ENCODE assay signal across 22 cellular contexts in the genomic region with DNA sequence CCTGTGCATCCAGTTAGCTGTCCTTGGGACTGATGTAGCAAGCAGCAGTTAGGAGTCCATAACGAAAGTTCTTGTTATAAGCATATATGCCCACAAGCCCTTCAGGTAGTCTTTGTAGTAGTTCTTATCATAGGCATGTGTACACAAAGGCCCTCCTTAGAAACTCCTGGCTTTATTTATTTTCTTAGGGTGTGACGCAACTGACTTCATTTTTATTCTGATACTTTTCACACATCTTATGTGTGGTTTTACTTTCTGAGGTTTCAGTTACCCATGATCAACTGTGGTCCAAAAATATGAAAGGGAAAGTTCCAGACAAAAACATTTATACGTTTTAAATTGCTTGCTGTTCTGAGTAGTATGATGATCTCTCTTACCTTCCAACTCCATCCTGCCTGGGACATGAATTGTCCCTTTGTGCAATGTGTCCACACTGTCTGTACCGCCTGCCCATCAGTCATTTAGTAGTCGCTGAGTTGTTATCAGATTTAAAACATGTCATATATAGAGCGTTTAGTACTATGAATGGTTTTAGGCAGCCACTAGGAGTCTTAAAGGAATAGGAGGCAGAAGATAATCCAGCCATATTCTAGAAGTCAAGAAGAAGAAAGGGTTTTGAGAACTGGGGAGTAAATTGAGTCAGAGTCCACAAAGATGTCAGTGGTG. TPM values are rescaled to one million over a fixed set of nuclear protein-coding genes. Genes with fewer than 3 reads are reported as not detected.
DNase-seq lines count a peak whose midpoint lies in the region; ATAC-seq and TF ChIP-seq lines count a peak whose summit lies in the region.
"Had no signal": no experiment of that assay in that cellular context is flagged by ENCODE, and none has a peak within 500 bp of the region (broad histone marks: within the 10 kb centered on the region; RNA-seq: fewer than 3 reads in every experiment).

No MANE protein-coding gene starts in this region.

- peak; percentile 59 for ATAC-seq in GM18861 (IDR thresholded peaks at IDR 0.05; ENCODE audit: unreplicated experiment)
- ATAC-seq in GM21381 (IDR thresholded peaks at IDR 0.05; ENCODE audit: unreplicated experiment) = peak; percentile 60
- peak; percentile 40 for ATAC-seq in HG03442 (IDR thresholded peaks at IDR 0.05; ENCODE audit: unreplicated experiment)
- peak; percentile 60 to 75 for ATAC-seq in upper lobe of left lung (ENCODE audit: low FRiP score in 2 of 2)
- no peak for ATAC-seq in activated naive CD8-positive, alpha-beta T cell treated with anti-CD3 and anti-CD28 coated beads, Interleukin-2, amount 50 U/mL, for 24 hours
- ATAC-seq in GM19035 (IDR thresholded peaks at IDR 0.05; ENCODE audit: unreplicated experiment) = no peak
- ATAC-seq: activated T-helper 17 cell treated with anti-CD3 and anti-CD28 coated beads, Interleukin-2, amount 50 U/mL, for 72 hours; left ventricle myocardium superior; Panc1 had no signal

- H3K27me3 Mint-ChIP-seq in activated naive CD8-positive, alpha-beta T cell treated with anti-CD3 and anti-CD28 coated beads, Interleukin-2, amount 50 U/mL, for 24 hours = no peaks in the 10 kb centered on the region
- H3K27me3 Mint-ChIP-seq: CD4-positive, CD25-positive, alpha-beta regulatory T cell; IgD-negative memory B cell had no signal

- H3K36me3 Mint-ChIP-seq in activated naive CD8-positive, alpha-beta T cell treated with anti-CD3 and anti-CD28 coated beads, Interleukin-2, amount 50 U/mL, for 24 hours (ENCODE audit: low read depth) = no peaks in the 10 kb centered on the region
- H3K36me3 Mint-ChIP-seq: activated naive CD4-positive, alpha-beta T cell treated with anti-CD3 and anti-CD28 coated beads, Interleukin-2, amount 50 U/mL, for 72 hours; CD4-positive, CD25-positive, alpha-beta regulatory T cell; IgD-negative memory B cell had no signal

- no peaks in the 10 kb centered on the region for H3K36me3 ChIP-seq in upper lobe of left lung
- H3K36me3 ChIP-seq: SJCRH30, vagina had no signal

- no peak for TF ChIP-seq EP300 in upper lobe of left lung (IDR thresholded peaks at IDR 0.05)

- H3K9me3 ChIP-seq in upper lobe of left lung = no peaks in the 10 kb centered on the region
- H3K9me3 ChIP-seq: SJCRH30, vagina had no signal

- no peaks in the 10 kb centered on the region for H3K4me1 Mint-ChIP-seq in activated naive CD8-positive, alpha-beta T cell treated with anti-CD3 and anti-CD28 coated beads, Interleukin-2, amount 50 U/mL, for 24 hours
- H3K4me1 Mint-ChIP-seq: activated T-helper 17 cell treated with anti-CD3 and anti-CD28 coated beads, Interleukin-2, amount 50 U/mL, for 72 hours; CD4-positive, CD25-positive, alpha-beta regulatory T cell; IgD-negative memory B cell; neural crest cell had no signal

- H3K27ac Mint-ChIP-seq in activated naive CD8-positive, alpha-beta T cell treated with anti-CD3 and anti-CD28 coated beads, Interleukin-2, amount 50 U/mL, for 24 hours = no peak overlapping the region
- H3K27ac Mint-ChIP-seq: activated naive CD4-positive, alpha-beta T cell treated with anti-CD3 and anti-CD28 coated beads, Interleukin-2, amount 50 U/mL, for 72 hours; activated T-helper 17 cell treated with anti-CD3 and anti-CD28 coated beads, Interleukin-2, amount 50 U/mL, for 72 hours; CD4-positive, CD25-positive, alpha-beta regulatory T cell; IgD-negative memory B cell had no signal

- no peak for TF ChIP-seq CTCF in upper lobe of left lung (IDR thresholded peaks at IDR 0.05)

- WGBS in upper lobe of left lung, 2 donors = 18 to 27% methylated on average over 6 of the region's 6 CpGs

- H3K4me3 Mint-ChIP-seq in activated naive CD8-positive, alpha-beta T cell treated with anti-CD3 and anti-CD28 coated beads, Interleukin-2, amount 50 U/mL, for 24 hours = no peak overlapping the region
- H3K4me3 Mint-ChIP-seq: activated T-helper 17 cell treated with anti-CD3 and anti-CD28 coated beads, Interleukin-2, amount 50 U/mL, for 72 hours; CD4-positive, CD25-positive, alpha-beta regulatory T cell; IgD-negative memory B cell; neural crest cell had no signal

- no peak for TF ChIP-seq POLR2A in upper lobe of left lung (IDR thresholded peaks at IDR 0.05)

- H3K4me3 ChIP-seq in upper lobe of left lung = no peak overlapping the region
- H3K4me3 ChIP-seq: SJCRH30, vagina had no signal

- H3K4me1 ChIP-seq in upper lobe of left lung = no peaks in the 10 kb centered on the region
- H3K4me1 ChIP-seq: SJCRH30, vagina had no signal

- DNase-seq in upper lobe of left lung (no peak), iPS-NIHi11 (ENCODE audit: low spot score) (no peak)
- no peak for DNase-seq in activated naive CD8-positive, alpha-beta T cell treated with anti-CD3 and anti-CD28 coated beads, Interleukin-2, amount 50 U/mL, for 24 hours
- DNase-seq: activated CD4-positive, alpha-beta T cell treated with anti-CD3 and anti-CD28 coated beads for 4 hours; CD4-positive, CD25-positive, alpha-beta regulatory T cell; head of caudate nucleus; left ventricle myocardium superior; NCI-H1417; NCI-H510A; NK-92 treated with Interleukin-12 subunit alpha and Interleukin-12 subunit beta, amount 100 ng/mL, for 24 hours; SJCRH30 had no signal

- no peaks in the 10 kb centered on the region for H3K27me3 ChIP-seq in upper lobe of left lung
- H3K27me3 ChIP-seq: SJCRH30, vagina had no signal

- H3K27ac ChIP-seq in upper lobe of left lung = no peak overlapping the region
- H3K27ac ChIP-seq: SJCRH30, vagina had no signal

- H3K9me3 Mint-ChIP-seq in activated naive CD8-positive, alpha-beta T cell treated with anti-CD3 and anti-CD28 coated beads, Interleukin-2, amount 50 U/mL, for 24 hours = no peaks in the 10 kb centered on the region
- H3K9me3 Mint-ChIP-seq: activated naive CD4-positive, alpha-beta T cell treated with anti-CD3 and anti-CD28 coated beads, Interleukin-2, amount 50 U/mL, for 72 hours; activated T-helper 17 cell treated with anti-CD3 and anti-CD28 coated beads, Interleukin-2, amount 50 U/mL, for 72 hours; CD4-positive, CD25-positive, alpha-beta regulatory T cell; neural crest cell had no signal

RNA-seq across cellular contexts. Expression of gene GPC5, which starts 19.4 kb away (rescaled TPM):
- total RNA-seq in upper lobe of left lung = 10 to 100 TPM in 4 of 6 donors, 1 to 10 TPM in 2; 7.6 to 51.4 (median 12.8) TPM
- total RNA-seq: MCF 10A had no signal

Comparison
In these comparisons a context has a peak if more than half of its experiments do, and no peak if none do; other contexts are left out.
1. ATAC-seq: peak in GM18861 (single experiment), GM21381 (single experiment), HG03442 (single experiment) and upper lobe of left lung (2 of 2); none in activated naive CD8-positive, alpha-beta T cell treated with anti-CD3 and anti-CD28 coated beads, Interleukin-2, amount 50 U/mL, for 24 hours (single experiment) and GM19035 (single experiment).